Comparison of ENCODE assay signal across 8 cellular contexts in the genomic region with DNA sequence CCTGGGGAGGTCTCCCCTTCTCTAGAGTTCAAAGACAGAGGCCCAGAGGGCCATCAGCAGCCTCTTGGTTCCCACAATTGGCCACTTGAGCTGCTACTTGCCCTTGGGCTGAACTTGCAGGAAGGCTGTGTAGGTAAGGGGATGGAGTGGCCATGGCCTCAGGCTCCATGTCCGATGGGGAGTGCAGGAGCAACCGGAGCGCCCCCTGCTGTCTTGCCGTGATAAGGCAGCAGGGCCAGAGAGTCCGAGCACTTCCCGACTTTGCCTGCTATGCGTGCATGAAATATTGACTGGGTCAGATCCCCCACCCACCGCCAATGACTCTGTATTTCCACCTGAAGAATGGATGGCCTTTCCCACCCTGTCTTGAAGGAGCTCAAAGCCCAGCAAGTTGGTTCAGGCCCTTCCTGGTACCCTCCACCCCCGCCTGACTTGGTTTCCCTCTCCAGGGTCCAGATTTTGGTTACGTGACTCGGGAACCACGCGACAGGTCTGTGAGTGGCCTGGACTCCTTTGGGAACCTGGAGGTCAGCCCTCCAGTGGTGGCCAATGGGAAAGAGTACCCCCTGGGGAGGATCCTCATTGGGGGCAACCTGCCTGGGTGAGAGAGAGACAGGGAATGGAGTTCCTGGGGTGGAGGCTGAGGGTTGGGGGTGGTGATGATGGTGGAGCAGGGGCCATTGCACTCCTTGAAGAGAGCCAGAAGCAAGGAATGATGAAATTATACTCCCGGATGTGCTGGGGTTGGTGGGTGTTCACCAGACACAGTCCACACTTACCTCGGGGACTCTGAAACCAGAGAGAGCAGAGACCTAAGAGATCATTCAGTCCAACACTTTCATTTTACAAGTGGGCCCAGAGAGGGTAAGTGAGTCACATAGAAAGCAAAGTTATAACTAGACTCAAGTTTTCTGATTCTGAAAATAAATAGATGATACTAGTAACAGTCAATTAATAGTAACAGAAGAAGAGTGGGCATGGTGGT. TPM values are rescaled to one million over a fixed set of nuclear protein-coding genes. Genes with fewer than 3 reads are reported as not detected.
A peak's percentile ranks its signal among the peaks of the same experiment; 100 is the strongest.
DNase-seq lines count a peak whose midpoint lies in the region; ATAC-seq and TF ChIP-seq lines count a peak whose summit lies in the region.

No MANE protein-coding gene starts in this region.

- TF ChIP-seq CTCF in LNCaP clone FGC (IDR thresholded peaks at IDR 0.05; ENCODE audit: control insufficient read depth, extremely low read depth, insufficient read depth): peak; percentile 50
- TF ChIP-seq CTCF in VCaP (conservative IDR thresholded peaks at IDR 0.05): peak; percentile 53; the same call in 1 of the 2 replicates
- TF ChIP-seq CTCF in spleen (IDR thresholded peaks at IDR 0.05 in 8 of 11, conservative IDR thresholded peaks at IDR 0.05 in 3 of 11): peak in 8 of 11 experiments; percentile 10 to 79 (median 56)
- TF ChIP-seq CTCF in CD4-positive, alpha-beta T cell (IDR thresholded peaks at IDR 0.05): no peak

- 41 to 59% (median 56%) methylated on average over 13 to 15 of the region's 15 CpGs for WGBS in spleen, 5 donors

- H3K4me1 ChIP-seq in spleen: peaks cover 0 to 21% (median 0%) of the 10 kb centered on the region in 6 donors

- no peaks in the 10 kb centered on the region for H3K9me3 ChIP-seq in spleen
- no peaks in the 10 kb centered on the region for H3K9me3 ChIP-seq in CD4-positive, alpha-beta T cell (ENCODE audit: control insufficient read depth, low read length)

- no peak for TF ChIP-seq POLR2A in spleen (IDR thresholded peaks at IDR 0.05)

- ATAC-seq in GM21528 (IDR thresholded peaks at IDR 0.05; ENCODE audit: low FRiP score, unreplicated experiment): no peak
- no peak for ATAC-seq in CD4-positive, alpha-beta T cell (ENCODE audit: poor library complexity)

- intact Hi-C loops in spleen (cut with DNase I; ENCODE audit: low total_unique reads): no loop called here
- intact Hi-C loops in CD4-positive, alpha-beta T cell (cut with DNase I, micrococcal nuclease): no loop called here

- no peaks in the 10 kb centered on the region for H3K36me3 ChIP-seq in spleen

- no peak overlapping the region for H3K27ac ChIP-seq in VCaP
- H3K27ac ChIP-seq in spleen: no peak overlapping the region
- no peak overlapping the region for H3K27ac ChIP-seq in CD4-positive, alpha-beta T cell (ENCODE audit: low read depth, low read length)

- H3K27ac Mint-ChIP-seq in CD4-positive, alpha-beta T cell: no peak overlapping the region

- in situ Hi-C loops in G401 (cut with HindIII; ENCODE audit: low sequenced_read_pairs): no loop called here

- H3K4me3 Mint-ChIP-seq in CD4-positive, alpha-beta T cell: no peak overlapping the region

- H3K4me3 ChIP-seq in LNCaP clone FGC (ENCODE audit: low read depth, low read length): no peak overlapping the region
- no peak overlapping the region for H3K4me3 ChIP-seq in spleen

- H3K27me3 ChIP-seq in spleen (replicated peaks in 1 of 7): peaks cover 0 to 45% (median 0%) of the 10 kb centered on the region in 7 donors
- H3K27me3 ChIP-seq in CD4-positive, alpha-beta T cell (ENCODE audit: control insufficient read depth, insufficient read depth, low read length): no peaks in the 10 kb centered on the region

- H3K9me3 Mint-ChIP-seq in CD4-positive, alpha-beta T cell: no peaks in the 10 kb centered on the region

- POLR2A ChIA-PET in CD4-positive, alpha-beta T cell (lab: Charles Lee): no interaction called here

- CTCF ChIA-PET in CD4-positive, alpha-beta T cell (lab: Charles Lee): no interaction called here

- DNase-seq in A172 (ENCODE audit: low spot score) (peak; percentile 37), G401 (ENCODE audit: low spot score) (peak; percentile 4), LNCaP clone FGC (ENCODE audit: low read depth) (no peak), glomerular visceral epithelial cell (ENCODE audit: extremely low spot score) (peak; percentile 39), spleen (peak; percentile 82)
- DNase-seq in CD4-positive, alpha-beta T cell: no peak

- H3K36me3 Mint-ChIP-seq in CD4-positive, alpha-beta T cell (ENCODE audit: low read depth): no peaks in the 10 kb centered on the region

- H3K27me3 Mint-ChIP-seq in CD4-positive, alpha-beta T cell: peaks cover 13% of the 10 kb centered on the region

- H3K4me1 Mint-ChIP-seq in CD4-positive, alpha-beta T cell (ENCODE audit: low read depth): no peaks in the 10 kb centered on the region

RNA-seq across cellular contexts. Expression of a gene that starts 25.6 kb away (rescaled TPM):
- 2.1 and 5.4 TPM in 2 replicates for total RNA-seq in A172 (2014; rRNA removed; shearing (Covaris generic))
- total RNA-seq in G401 (2014; rRNA removed; shearing (Covaris generic)): 0.31 and 0.41 TPM in 2 replicates
- not detected for total RNA-seq in spleen
- polyA plus RNA-seq in spleen: not detected
- not detected for total RNA-seq in CD4-positive, alpha-beta T cell

RNA-seq across cellular contexts. Expression of a gene that starts 33.5 kb away (rescaled TPM):
- 0.29 and 0.50 TPM in 2 replicates for total RNA-seq in A172 (2014; rRNA removed; shearing (Covaris generic))
- not detected in 2 replicates for total RNA-seq in G401 (2014; rRNA removed; shearing (Covaris generic))
- 100 to 1,000 TPM in 2 of 7 donors, 10 to 100 TPM in 5; 15.9 to 122 (median 45.0) TPM for total RNA-seq in spleen
- polyA plus RNA-seq in spleen: 1 to 10 TPM; 5.1 to 8.3 (median 8.3) TPM
- total RNA-seq in CD4-positive, alpha-beta T cell: under 1 TPM; 0.41 to 0.75 TPM

Comparison
In these comparisons a context has a peak if more than half of its experiments do, and no peak if none do; other contexts are left out.
1. DNase-seq: peak in A172 (single experiment), G401 (single experiment), glomerular visceral epithelial cell (single experiment) and spleen (single experiment); none in LNCaP clone FGC (single experiment) and CD4-positive, alpha-beta T cell (0 of 10).
2. RNA of a gene that starts 33.5 kb away (total RNA-seq): 15.9 to 122 TPM in spleen; 0.41 to 0.75 TPM in CD4-positive, alpha-beta T cell, 0.29 to 0.50 TPM in A172 and not detected in G401; every median in the first group is over 4 times any median in the second.